Comparison of ENCODE assay signal across 1 cellular context in the genomic region with DNA sequence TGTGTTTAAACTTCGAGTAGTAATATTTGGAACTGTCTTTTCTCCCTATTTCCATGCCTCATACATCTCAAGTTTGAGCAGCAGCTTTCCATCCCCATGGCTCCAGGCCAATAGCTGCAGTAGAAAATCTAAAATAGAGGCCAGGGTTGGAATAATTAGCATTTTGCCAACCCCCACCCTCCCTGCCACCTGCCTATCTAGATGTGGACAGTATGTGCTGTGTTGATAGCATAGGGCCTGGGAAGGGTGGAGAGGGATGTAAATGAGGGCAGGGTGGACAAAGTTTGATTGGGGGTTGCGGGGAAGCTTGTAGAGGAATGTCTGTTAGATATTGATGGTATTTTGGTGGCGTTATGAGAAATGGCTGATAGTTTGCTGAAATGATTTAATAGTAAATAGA.
TF ChIP-seq lines count a peak whose summit lies in the region.

No MANE protein-coding gene starts in this region.

TF ChIP-seq in SK-N-SH treated with all-trans-retinoic acid at 6 μM for 48 hours, 23 proteins besides CTCF, POLR2A, EP300 and RAD21 (continued from another document):
- TF ChIP-seq, protein P1, sequence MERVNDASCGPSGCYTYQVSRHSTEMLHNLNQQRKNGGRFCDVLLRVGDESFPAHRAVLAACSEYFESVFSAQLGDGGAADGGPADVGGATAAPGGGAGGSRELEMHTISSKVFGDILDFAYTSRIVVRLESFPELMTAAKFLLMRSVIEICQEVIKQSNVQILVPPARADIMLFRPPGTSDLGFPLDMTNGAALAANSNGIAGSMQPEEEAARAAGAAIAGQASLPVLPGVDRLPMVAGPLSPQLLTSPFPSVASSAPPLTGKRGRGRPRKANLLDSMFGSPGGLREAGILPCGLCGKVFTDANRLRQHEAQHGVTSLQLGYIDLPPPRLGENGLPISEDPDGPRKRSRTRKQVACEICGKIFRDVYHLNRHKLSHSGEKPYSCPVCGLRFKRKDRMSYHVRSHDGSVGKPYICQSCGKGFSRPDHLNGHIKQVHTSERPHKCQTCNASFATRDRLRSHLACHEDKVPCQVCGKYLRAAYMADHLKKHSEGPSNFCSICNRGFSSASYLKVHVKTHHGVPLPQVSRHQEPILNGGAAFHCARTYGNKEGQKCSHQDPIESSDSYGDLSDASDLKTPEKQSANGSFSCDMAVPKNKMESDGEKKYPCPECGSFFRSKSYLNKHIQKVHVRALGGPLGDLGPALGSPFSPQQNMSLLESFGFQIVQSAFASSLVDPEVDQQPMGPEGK (CRISPR knock-in tag; IDR thresholded peaks at IDR 0.05; ENCODE audit: borderline replicate concordance) = no peak
